In the genomic region with DNA sequence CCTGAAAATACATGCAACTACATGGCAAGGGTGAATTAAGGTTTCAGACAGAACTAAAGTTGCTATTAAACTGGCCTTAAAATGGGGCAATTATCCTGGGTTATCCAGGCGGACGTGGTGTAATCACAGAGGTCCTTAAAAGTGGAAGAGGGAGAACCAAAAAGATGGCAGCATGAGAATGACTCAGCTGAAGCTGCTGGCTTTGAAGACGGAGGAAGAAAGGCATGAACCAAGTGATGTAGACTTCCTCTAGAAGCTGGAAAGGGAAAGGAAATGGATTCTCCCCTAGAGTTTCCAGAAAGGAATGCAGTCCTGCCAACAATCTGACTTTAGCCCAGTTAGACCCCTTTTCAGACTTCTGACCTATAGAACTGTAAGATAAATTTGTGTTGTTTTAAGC, we compare ENCODE assay signal across 1 cellular context.
TF ChIP-seq lines count a peak whose summit lies in the region.

No MANE protein-coding gene starts in this region.

TF ChIP-seq in H1, 55 proteins besides CTCF, POLR2A, EP300 and RAD21 (continued from another document):
- 0 out of 2 replicates have a peak, but pooled peaks have one; percentile 25 for TF ChIP-seq YY1 (IDR thresholded peaks at IDR 0.05; ENCODE audit: low read depth, low read length)
